Comparison of ENCODE assay signal across 8 cellular contexts in genomic region chr2:118202707-118203303, GRCh38.
DNase-seq lines count a peak whose midpoint lies in the region; ATAC-seq, FAIRE-seq and TF ChIP-seq lines count a peak whose summit lies in the region.

No MANE protein-coding gene starts in this region.

- no peak for TF ChIP-seq POLR2A in A549 (IDR thresholded peaks at IDR 0.05; ENCODE audit: low read length)
- TF ChIP-seq POLR2A in NB4 (IDR thresholded peaks at IDR 0.05; ENCODE audit: extremely low read depth, insufficient read length), result no peak
- TF ChIP-seq POLR2A in vagina (IDR thresholded peaks at IDR 0.05), result no peak

- intact Hi-C loops in vagina (cut with DNase I), result no loop called here

- 24% methylated on average over 8 of the region's 8 CpGs for WGBS in A549 (ENCODE audit: missing lambda C conversion rate)

- no peaks in the 10 kb centered on the region for H3K27me3 ChIP-seq in vagina

- no peak overlapping the region for H3K27ac ChIP-seq in A549
- H3K27ac ChIP-seq in vagina, result no peak overlapping the region

- ATAC-seq in A549, result peak; percentile 83 to 95

- H3K4me2 ChIP-seq in A549, result no peak overlapping the region

- peak; percentile 33 to 54 for DNase-seq in A549 (ENCODE audit: low read depth in 1 of 2, low spot score in 1 of 2)
- peak; percentile 60 for DNase-seq in GM12865 (ENCODE audit: low read depth)
- DNase-seq in HEK293T (ENCODE audit: extremely low spot score), result peak; percentile 72
- DNase-seq in NB4 (ENCODE audit: low read depth), result peak; percentile 65
- DNase-seq in activated CD4-positive, alpha-beta T cell treated with anti-CD3 and anti-CD28 coated beads for 48 hours, result peak; percentile 71
- peak; percentile 42 for DNase-seq in effector CD4-positive, alpha-beta T cell
- DNase-seq in mucosa of gallbladder (ENCODE audit: low spot score), result peak; percentile 25
- no peak for DNase-seq in vagina (ENCODE audit: extremely low spot score in 2 of 2)

- peak; percentile 43 to 55; a peak in 4 of 5 replicates for TF ChIP-seq RAD21 in A549 (conservative IDR thresholded peaks at IDR 0.05 in 1 of 2, IDR thresholded peaks at IDR 0.05 in 1 of 2)

- CTCF ChIA-PET in A549 (lab: Yijun Ruan, JAX), result interaction anchor here (0.7 to 2.2 kb wide), 13 partner anchors 11 to 901 kb away, joined by 3 to 8 read pairs (median 5); no protein-coding TSS in a partner anchor
- CTCF ChIA-PET in HEK293T (lab: Yijun Ruan, JAX), result interaction anchor here (0.8 kb wide), 1 partner anchor 19 kb away, joined by 3 read pairs; no protein-coding TSS in a partner anchor

- TF ChIP-seq EP300 in A549 (IDR thresholded peaks at IDR 0.05), result no peak

- H3K4me3 ChIP-seq in A549, result no peak overlapping the region
- no peak overlapping the region for H3K4me3 ChIP-seq in GM12865 (ENCODE audit: low read depth, low read length)
- no peak overlapping the region for H3K4me3 ChIP-seq in NB4 (ENCODE audit: low read depth, low read length)
- no peak overlapping the region for H3K4me3 ChIP-seq in vagina

- H3K36me3 ChIP-seq in vagina, result no peaks in the 10 kb centered on the region

- POLR2A ChIA-PET in A549 (lab: Yijun Ruan, JAX), result no interaction called here
- POLR2A ChIA-PET in HEK293T (lab: Yijun Ruan, JAX), result no interaction called here

- H3K4me1 ChIP-seq in A549 (no peaks in the 10 kb centered on the region), vagina (no peaks in the 10 kb centered on the region)

- FAIRE-seq in A549 (lab: Jason Lieb, UNC), result no peak

- no peaks in the 10 kb centered on the region for H3K9me3 ChIP-seq in A549
- H3K9me3 ChIP-seq in vagina, result no peaks in the 10 kb centered on the region

- TF ChIP-seq CTCF in A549 (IDR thresholded peaks at IDR 0.05) (peak; percentile 60), GM12865 (IDR thresholded peaks at IDR 0.05; ENCODE audit: insufficient read depth, low read depth, low read length, missing control alignments) (peak; percentile 88), NB4 (IDR thresholded peaks at IDR 0.05; ENCODE audit: low read depth, low read length) (peak; percentile 94), vagina (IDR thresholded peaks at IDR 0.05) (peak; percentile 9 to 52 (median 44))

TF ChIP-seq in A549, 52 proteins besides CTCF, POLR2A, EP300 and RAD21:
- TF ChIP-seq CEBPB (IDR thresholded peaks at IDR 0.05) (no peak), MAFK (IDR thresholded peaks at IDR 0.05; ENCODE audit: partially characterized antibody) (no peak), SMC3 (IDR thresholded peaks at IDR 0.05) (peak; percentile 66), HOXB13 (CRISPR knock-in tag; IDR thresholded peaks at IDR 0.05; ENCODE audit: low read depth) (no peak), FOSL2 (IDR thresholded peaks at IDR 0.05) (no peak), FOSL2 (CRISPR knock-in tag; IDR thresholded peaks at IDR 0.05) (no peak), RARB (CRISPR knock-in tag; IDR thresholded peaks at IDR 0.05) (no peak), TFCP2L1 (CRISPR knock-in tag; IDR thresholded peaks at IDR 0.05) (no peak), NR3C1 (IDR thresholded peaks at IDR 0.05) (no peak)

TF ChIP-seq in HEK293T, 16 proteins besides CTCF, POLR2A, EP300 and RAD21:
- no peak for TF ChIP-seq SUZ12 (IDR thresholded peaks at IDR 0.05)
- no peak for TF ChIP-seq ARNT (IDR thresholded peaks at IDR 0.05)
- TF ChIP-seq L3MBTL2 (conservative IDR thresholded peaks at IDR 0.05), result no peak
- TF ChIP-seq NFRKB (IDR thresholded peaks at IDR 0.05), result no peak
- TF ChIP-seq BHLHE40 (IDR thresholded peaks at IDR 0.05; ENCODE audit: borderline replicate concordance), result no peak
- no peak for TF ChIP-seq ZNF384 (IDR thresholded peaks at IDR 0.05)
- no peak for TF ChIP-seq FOXM1 (IDR thresholded peaks at IDR 0.05; ENCODE audit: borderline replicate concordance)

Comparison
In these comparisons a context has a peak if more than half of its experiments do, and no peak if none do; other contexts are left out.
1. DNase-seq: peak in A549 (2 of 2), GM12865 (single experiment), HEK293T (single experiment), NB4 (single experiment), activated CD4-positive, alpha-beta T cell treated with anti-CD3 and anti-CD28 coated beads for 48 hours (single experiment), effector CD4-positive, alpha-beta T cell (single experiment) and mucosa of gallbladder (single experiment); none in vagina (0 of 2).
2. CTCF ChIP-seq: peak in every context shown above with its lines; median percentile 94 in NB4; 88 in GM12865; 60 in A549; 44 in vagina.